In genomic region chr21:46569071-46569470, GRCh38 we compare ENCODE assay signal across 32 cellular contexts. TPM values are rescaled to one million over a fixed set of nuclear protein-coding genes. Genes with fewer than 3 reads are reported as not detected.
A peak's percentile ranks its signal among the peaks of the same experiment; 100 is the strongest.
DNase-seq lines count a peak whose midpoint lies in the region; TF ChIP-seq lines count a peak whose summit lies in the region.
"Had no signal": no experiment of that assay in that cellular context is flagged by ENCODE, and none has a peak within 500 bp of the region (broad histone marks: within the 10 kb centered on the region; RNA-seq: fewer than 3 reads in every experiment).

No MANE protein-coding gene starts in this region.

- no peaks in the 10 kb centered on the region for H3K4me1 ChIP-seq in A673 (ENCODE audit: insufficient read depth, low read length, poor library complexity, severe bottlenecking)
- peaks cover 10% of the 10 kb centered on the region for H3K4me1 ChIP-seq in OCI-LY7 (ENCODE audit: insufficient read depth, low read length, poor library complexity, severe bottlenecking)
- H3K4me1 ChIP-seq: SJSA1, vagina had no signal

- 76% methylated on average over 1 of the region's 1 CpG for WGBS in lower leg skin, 2 donors

- H3K27ac ChIP-seq in A673 (ENCODE audit: low read depth, low read length, poor library complexity, severe bottlenecking) (no peak overlapping the region), OCI-LY7 (ENCODE audit: low read depth, low read length, poor library complexity, severe bottlenecking) (no peak overlapping the region)
- H3K27ac ChIP-seq: coronary artery, ovary, RWPE1, SJSA1, vagina, WERI-Rb-1 had no signal

- H3K79me2 ChIP-seq in OCI-LY7 (ENCODE audit: insufficient read depth, low read depth, low read length): no peaks in the 10 kb centered on the region

- H2AFZ ChIP-seq in OCI-LY7 (ENCODE audit: low read length): no peak overlapping the region

- H3K36me3 ChIP-seq in A673 (ENCODE audit: insufficient read depth, low read length, poor library complexity, severe bottlenecking) (peaks cover 26% of the 10 kb centered on the region), BJ (ENCODE audit: control insufficient read depth, insufficient read depth, low read length) (peaks cover 23% of the 10 kb centered on the region), OCI-LY7 (ENCODE audit: insufficient read depth, low read length) (peaks cover 66% of the 10 kb centered on the region)
- H3K36me3 ChIP-seq: ovary had no signal

- H3K9me3 Mint-ChIP-seq in activated CD4-positive, alpha-beta T cell treated with anti-CD3 and anti-CD28 coated beads, Interleukin-2, amount 10 ng/mL, durations not matched to agents 7 days and 5 days: peaks cover 6% of the 10 kb centered on the region

- no peak for TF ChIP-seq CTCF in A673 (conservative IDR thresholded peaks at IDR 0.05; ENCODE audit: low read depth, low read length)
- no peak for TF ChIP-seq CTCF in BJ (IDR thresholded peaks at IDR 0.05; ENCODE audit: insufficient read depth, low read depth, low read length)
- no peak for TF ChIP-seq CTCF in OCI-LY7 (conservative IDR thresholded peaks at IDR 0.05; ENCODE audit: low read length)
- no peak for TF ChIP-seq CTCF in lower leg skin (IDR thresholded peaks at IDR 0.05)

- H3K36me3 Mint-ChIP-seq in activated CD4-positive, alpha-beta T cell treated with anti-CD3 and anti-CD28 coated beads, Interleukin-2, amount 10 ng/mL, durations not matched to agents 7 days and 5 days (ENCODE audit: low read depth): peaks cover 83% of the 10 kb centered on the region

- no peak overlapping the region for H3K27ac Mint-ChIP-seq in activated CD4-positive, alpha-beta T cell treated with anti-CD3 and anti-CD28 coated beads, Interleukin-2, amount 10 ng/mL, durations not matched to agents 7 days and 5 days
- H3K27ac Mint-ChIP-seq: activated naive CD8-positive, alpha-beta T cell treated with anti-CD3 and anti-CD28 coated beads, Interleukin-2, amount 10 ng/mL, durations not matched to agents 7 days and 5 days had no signal

- DNase-seq in A673 (ENCODE audit: low spot score): no peak
- DNase-seq in BJ (ENCODE audit: low read depth): peak; percentile 8
- DNase-seq in OCI-LY7 (ENCODE audit: low spot score): no peak
- DNase-seq in iris pigment epithelial cell (ENCODE audit: low read depth): peak; percentile 5
- DNase-seq in SW480 (ENCODE audit: low spot score): no peak
- no peak for DNase-seq in posterior vena cava (ENCODE audit: low spot score)
- no peak for DNase-seq in activated CD4-positive, alpha-beta T cell treated with anti-CD3 and anti-CD28 coated beads, Interleukin-2, amount 10 ng/mL, durations not matched to agents 7 days and 5 days
- DNase-seq in lower leg skin (ENCODE audit: low spot score in 2 of 2): no peak
- DNase-seq: activated CD4-positive, alpha-beta T cell treated with anti-CD3 and anti-CD28 coated beads for 48 hours; activated effector memory CD4-positive, alpha-beta T cell treated with anti-CD3 and anti-CD28 coated beads, Interleukin-2, amount 50 U/mL, for 16 hours; activated naive CD8-positive, alpha-beta T cell treated with anti-CD3 and anti-CD28 coated beads, Interleukin-2, amount 10 ng/mL, durations not matched to agents 7 days and 5 days; activated T-cell treated with anti-CD3 and anti-CD28 coated beads, Interleukin-2, amount 50 U/mL, for 1 hour; Calu3; caudate nucleus; effector CD8-positive, alpha-beta T cell; glutamatergic neuron; islet precursor cell; KG1; MM.1S; NCI-H1105 treated with DMSO at 0.1 percent for 48 hours; NCI-H2029; NCI-H510A treated with DMSO at 0.1 percent for 48 hours; ovary; retina; small intestine; stimulated activated naive CD8-positive, alpha-beta T cell treated with anti-CD3 and anti-CD28 coated beads, Interleukin-15, Interleukin-2, amounts not matched to agents 100 U/mL and 50 U/mL, for 24 hours; WERI-Rb-1 had no signal

- H3K4me2 ChIP-seq in OCI-LY7 (ENCODE audit: low read length): no peak overlapping the region

- H3K4me1 Mint-ChIP-seq in activated CD4-positive, alpha-beta T cell treated with anti-CD3 and anti-CD28 coated beads, Interleukin-2, amount 10 ng/mL, durations not matched to agents 7 days and 5 days: peaks cover 24% of the 10 kb centered on the region

- H3K27me3 Mint-ChIP-seq in activated CD4-positive, alpha-beta T cell treated with anti-CD3 and anti-CD28 coated beads, Interleukin-2, amount 10 ng/mL, durations not matched to agents 7 days and 5 days: no peaks in the 10 kb centered on the region
- H3K27me3 Mint-ChIP-seq: activated naive CD8-positive, alpha-beta T cell treated with anti-CD3 and anti-CD28 coated beads, Interleukin-2, amount 10 ng/mL, durations not matched to agents 7 days and 5 days had no signal

- CTCF ChIA-PET in A673 (lab: Charles Lee) (no interaction called here), BJ (lab: Yijun Ruan, JAX) (no interaction called here), OCI-LY7 (lab: Charles Lee; ENCODE audit: unreplicated experiment) (no interaction called here)
- CTCF ChIA-PET in activated CD4-positive, alpha-beta T cell treated with anti-CD3 and anti-CD28 coated beads, Interleukin-2, amount 10 ng/mL, durations not matched to agents 7 days and 5 days (lab: Charles Lee): no interaction called here

- H4K20me1 ChIP-seq in OCI-LY7 (ENCODE audit: insufficient read depth, low read length): no peaks in the 10 kb centered on the region

- H3K9me2 ChIP-seq in OCI-LY7 (ENCODE audit: insufficient read depth, low read length): no peaks in the 10 kb centered on the region

- no peaks in the 10 kb centered on the region for H3K27me3 ChIP-seq in A673 (replicated peaks; ENCODE audit: insufficient read depth, low read depth, low read length, poor library complexity)
- H3K27me3 ChIP-seq in BJ (ENCODE audit: control insufficient read depth, insufficient read depth, low read length): no peaks in the 10 kb centered on the region
- H3K27me3 ChIP-seq: ovary, SJSA1, vagina had no signal

- no peak for TF ChIP-seq POLR2A in lower leg skin (IDR thresholded peaks at IDR 0.05)

- BruUV-seq in A673 (replicated peaks; lab: Mats Ljungman, UMichigan): TSS peak; percentile 38
- TSS peak; percentile 65 for BruUV-seq in OCI-LY7 (replicated peaks; lab: Mats Ljungman, UMichigan)

- no peak overlapping the region for H3K4me3 Mint-ChIP-seq in activated CD4-positive, alpha-beta T cell treated with anti-CD3 and anti-CD28 coated beads, Interleukin-2, amount 10 ng/mL, durations not matched to agents 7 days and 5 days
- H3K4me3 Mint-ChIP-seq: activated naive CD8-positive, alpha-beta T cell treated with anti-CD3 and anti-CD28 coated beads, Interleukin-2, amount 10 ng/mL, durations not matched to agents 7 days and 5 days had no signal

- POLR2A ChIA-PET in A673 (lab: Charles Lee; ENCODE audit: low non-redundant PET) (no interaction called here), BJ (lab: Charles Lee) (no interaction called here), OCI-LY7 (lab: Charles Lee) (no interaction called here)
- POLR2A ChIA-PET in activated CD4-positive, alpha-beta T cell treated with anti-CD3 and anti-CD28 coated beads, Interleukin-2, amount 10 ng/mL, durations not matched to agents 7 days and 5 days (lab: Charles Lee): no interaction called here

- no peaks in the 10 kb centered on the region for H3K9me3 ChIP-seq in A673 (ENCODE audit: low read depth, low read length, poor library complexity, severe bottlenecking)
- no peaks in the 10 kb centered on the region for H3K9me3 ChIP-seq in OCI-LY7 (ENCODE audit: low read length)
- H3K9me3 ChIP-seq: ovary, SJSA1, vagina had no signal

- intact Hi-C loops in A673 (cut with micrococcal nuclease; ENCODE audit: unreplicated experiment) (no loop called here), OCI-LY7 (cut with micrococcal nuclease; ENCODE audit: unreplicated experiment) (no loop called here), posterior vena cava (cut with DNase I) (no loop called here), lower leg skin (cut with DNase I; ENCODE audit: low total_unique reads) (no loop called here)

- H3K4me3 ChIP-seq in A673 (ENCODE audit: low read depth, low read length, poor library complexity, severe bottlenecking): no peak overlapping the region
- no peak overlapping the region for H3K4me3 ChIP-seq in BJ (ENCODE audit: low read depth, low read length)
- H3K4me3 ChIP-seq in OCI-LY7 (ENCODE audit: low read depth, low read length, poor library complexity, severe bottlenecking): no peak overlapping the region
- H3K4me3 ChIP-seq in lower leg skin (ENCODE audit: low read depth, poor library complexity, severe bottlenecking): no peak overlapping the region
- H3K4me3 ChIP-seq: coronary artery, GM12878, ovary, SJSA1, vagina had no signal

RNA-seq across cellular contexts. Expression of gene S100B, which starts 35.8 kb away (rescaled TPM):
- not detected in 2 replicates for total RNA-seq in A673 (2021)
- not detected in 2 replicates for polyA plus RNA-seq in BJ (2011; rRNA removed)
- polyA minus RNA-seq in BJ (2011; rRNA and poly(A)+ RNA removed): not detected in 2 replicates
- total RNA-seq in OCI-LY7 (2014; rRNA removed; shearing (Covaris generic)): not detected in 2 replicates
- not detected in 2 replicates for total RNA-seq in OCI-LY7 (2022)
- 1 to 10 TPM; 2.0 to 4.2 TPM for total RNA-seq in posterior vena cava
- under 1 TPM; 0.25 to 0.32 TPM for total RNA-seq in activated CD4-positive, alpha-beta T cell treated with anti-CD3 and anti-CD28 coated beads, Interleukin-2, amount 10 ng/mL, durations not matched to agents 7 days and 5 days
- 10 to 100 TPM in 3 of 4 donors, 1 to 10 TPM in 1; 5.4 to 18.3 (median 13.7) TPM for total RNA-seq in lower leg skin
- total RNA-seq: Calu3, SJSA1 had no signal

Comparison
In these comparisons a context has a peak if more than half of its experiments do, and no peak if none do; other contexts are left out.
1. DNase-seq: peak in BJ (single experiment) and iris pigment epithelial cell (single experiment); none in A673 (single experiment), OCI-LY7 (single experiment), SW480 (single experiment), posterior vena cava (single experiment), activated CD4-positive, alpha-beta T cell treated with anti-CD3 and anti-CD28 coated beads, Interleukin-2, amount 10 ng/mL, durations not matched to agents 7 days and 5 days (single experiment) and lower leg skin (0 of 2).